In the genomic region with DNA sequence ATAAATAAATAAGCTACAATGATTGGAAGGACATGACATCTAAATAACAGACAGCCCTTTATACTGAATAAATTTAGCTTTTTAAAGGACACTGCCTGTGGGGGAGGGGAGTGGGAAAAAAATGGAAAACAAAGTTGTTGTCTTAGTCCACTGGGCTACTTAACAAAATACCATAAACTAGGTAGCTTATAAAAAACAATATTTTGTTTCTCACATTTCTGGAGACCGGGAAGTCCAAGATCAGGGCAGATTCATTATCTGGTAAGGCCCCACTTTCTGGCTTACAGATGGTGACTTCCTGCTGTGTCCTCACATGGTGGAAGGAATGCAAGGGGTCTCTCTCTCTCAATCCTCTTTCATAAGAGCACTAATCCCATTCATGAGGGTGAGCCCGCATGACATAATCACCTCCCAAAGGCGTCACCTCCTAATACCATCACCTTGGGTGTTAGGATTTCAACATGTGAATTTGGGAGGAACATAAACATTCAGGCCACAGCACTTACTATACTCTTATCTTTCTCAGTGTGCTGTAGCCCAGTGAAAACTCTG, we compare ENCODE assay signal across 21 cellular contexts.
"Had no signal": no experiment of that assay in that cellular context is flagged by ENCODE, and none has a peak within 500 bp of the region (broad histone marks: within the 10 kb centered on the region; RNA-seq: fewer than 3 reads in every experiment).

No MANE protein-coding gene starts in this region.

- H3K9me3 Mint-ChIP-seq: activated T-cell treated with anti-CD3 and anti-CD28 coated beads, Interleukin-2, amount 50 U/mL, for 72 hours; central memory CD8-positive, alpha-beta T cell; naive thymus-derived CD4-positive, alpha-beta T cell; T-helper 2 cell treated with Interferon-gamma antibody and Interleukin-4, amounts not matched to agents 5 μg/mL and 100 μg/mL, for 36 hours; type B pancreatic cell had no signal

- H3K27ac Mint-ChIP-seq: activated T-cell treated with anti-CD3 and anti-CD28 coated beads, Interleukin-2, amount 50 U/mL, for 72 hours; naive thymus-derived CD4-positive, alpha-beta T cell; T-helper 2 cell treated with Interferon-gamma antibody and Interleukin-4, amounts not matched to agents 5 μg/mL and 100 μg/mL, for 36 hours; type B pancreatic cell had no signal

- ATAC-seq: activated T-cell treated with anti-CD3 and anti-CD28 coated beads, Interleukin-2, amount 50 U/mL, for 72 hours; gastroesophageal sphincter; heart right ventricle; left ventricle myocardium superior; naive thymus-derived CD4-positive, alpha-beta T cell; sciatic nerve had no signal

- H3K36me3 Mint-ChIP-seq: naive thymus-derived CD4-positive, alpha-beta T cell; type B pancreatic cell had no signal

- H3K27ac ChIP-seq: ascending aorta, colonic mucosa, gastroesophageal sphincter, heart right ventricle, ovary, stomach had no signal

- FAIRE-seq: endometrium had no signal

- H3K9me3 ChIP-seq: ascending aorta, colonic mucosa, gastroesophageal sphincter, heart right ventricle, ovary, stomach had no signal

- H3K27me3 Mint-ChIP-seq: central memory CD8-positive, alpha-beta T cell; naive thymus-derived CD4-positive, alpha-beta T cell; type B pancreatic cell had no signal

- H3K4me1 ChIP-seq: ascending aorta, colonic mucosa, stomach had no signal

- H3K27me3 ChIP-seq: ascending aorta, colonic mucosa, gastroesophageal sphincter, heart right ventricle, ovary, stomach had no signal

- H3K4me3 ChIP-seq: ascending aorta, colonic mucosa, gastroesophageal sphincter, heart right ventricle, ovary, smooth muscle cell, stomach had no signal

- H3K4me2 ChIP-seq: smooth muscle cell had no signal

- H3K4me3 Mint-ChIP-seq: activated T-cell treated with anti-CD3 and anti-CD28 coated beads, Interleukin-2, amount 50 U/mL, for 72 hours; central memory CD8-positive, alpha-beta T cell; naive thymus-derived CD4-positive, alpha-beta T cell; T-helper 2 cell treated with Interferon-gamma antibody and Interleukin-4, amounts not matched to agents 5 μg/mL and 100 μg/mL, for 36 hours; type B pancreatic cell had no signal

- H3K36me3 ChIP-seq: ascending aorta, colonic mucosa, gastroesophageal sphincter, heart right ventricle, ovary, stomach had no signal

- DNase-seq: activated CD4-positive, alpha-beta T cell treated with anti-CD3 and anti-CD28 coated beads, Interleukin-2, amount 50 U/mL, for 1 hour; activated CD4-positive, CD25-positive, alpha-beta regulatory T cell treated with anti-CD3 and anti-CD28 coated beads, Interleukin-2, amount 50 U/mL, for 72 hours; activated effector memory CD4-positive, alpha-beta T cell treated with anti-CD3 and anti-CD28 coated beads, Interleukin-2, amount 50 U/mL, for 16 hours; activated naive CD4-positive, alpha-beta T cell treated with anti-CD3 and anti-CD28 coated beads, Interleukin-2, amount 50 U/mL, for 16 hours; activated T-cell treated with anti-CD3 and anti-CD28 coated beads, Interleukin-2, amount 50 U/mL, for 72 hours; colonic mucosa; erythroblast; heart right ventricle; left ventricle myocardium superior; naive thymus-derived CD4-positive, alpha-beta T cell; ovary; stimulated activated CD4-positive, alpha-beta T cell treated with anti-CD3 and anti-CD28 coated beads, Interleukin-4, amount 100 ng/mL, for 1 hour; stomach had no signal

- H3K4me1 Mint-ChIP-seq: central memory CD8-positive, alpha-beta T cell had no signal
